19 cellular contexts compared by ENCODE assay signal in the genomic region with DNA sequence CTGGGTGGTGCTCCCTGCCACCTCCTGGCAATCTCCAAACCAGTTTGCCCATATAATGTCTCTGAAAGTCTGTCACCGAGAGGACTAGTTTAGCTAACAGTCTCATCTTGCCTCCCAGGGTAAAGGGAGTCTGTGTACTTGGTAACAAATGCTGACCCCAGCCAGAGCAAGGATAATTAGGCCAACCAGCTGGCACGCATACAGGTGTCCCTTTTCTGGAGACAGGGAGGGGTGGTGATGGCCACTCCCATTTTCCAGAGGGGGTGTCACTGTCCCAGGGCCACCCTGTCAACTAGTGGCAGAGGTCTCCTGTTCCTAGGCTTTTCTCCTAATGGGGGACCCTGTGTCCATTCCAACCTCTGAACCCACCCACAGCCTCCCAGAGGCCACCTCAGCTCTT. TPM values are rescaled to one million over a fixed set of nuclear protein-coding genes. Genes with fewer than 3 reads are reported as not detected.
DNase-seq lines count a peak whose midpoint lies in the region; ATAC-seq and TF ChIP-seq lines count a peak whose summit lies in the region.
"Had no signal": no experiment of that assay in that cellular context is flagged by ENCODE, and none has a peak within 500 bp of the region (broad histone marks: within the 10 kb centered on the region; RNA-seq: fewer than 3 reads in every experiment).

No MANE protein-coding gene starts in this region.

- H4K91ac ChIP-seq in trophoblast cell (ENCODE audit: low read depth, low read length), result no peak overlapping the region

- peak overlapping the region; percentile 31 for H3K18ac ChIP-seq in trophoblast cell (ENCODE audit: low read length)

- peak overlapping the region; percentile 19 for H3K27ac ChIP-seq in right cardiac atrium (ENCODE audit: low read length)
- H3K27ac ChIP-seq in VCaP, result 0 out of 2 replicates have a peak overlapping the region, but pooled peaks have one; percentile 60
- H3K27ac ChIP-seq in trophoblast cell (ENCODE audit: low read depth, low read length), result no peak overlapping the region
- H3K27ac ChIP-seq: C4-2B had no signal

- H3K14ac ChIP-seq in trophoblast cell (ENCODE audit: low read length), result no peak overlapping the region

- H2AK5ac ChIP-seq in trophoblast cell (ENCODE audit: low read length), result no peak overlapping the region

- no peaks in the 10 kb centered on the region for H3K27me3 ChIP-seq in right cardiac atrium (ENCODE audit: control insufficient read depth, insufficient read depth)
- H3K27me3 ChIP-seq in trophoblast cell (ENCODE audit: insufficient read depth, low read length), result no peaks in the 10 kb centered on the region

- ATAC-seq in right cardiac atrium (no peak), left ventricle myocardium superior (no peak), HG02798 (IDR thresholded peaks at IDR 0.05; ENCODE audit: poor library complexity, unreplicated experiment) (no peak)
- ATAC-seq: HCT116 had no signal

- H3K4me1 ChIP-seq in right cardiac atrium (ENCODE audit: control insufficient read depth, insufficient read depth, low read length) (no peaks in the 10 kb centered on the region), trophoblast cell (ENCODE audit: control insufficient read depth in 1 of 2, insufficient read depth in 2 of 2, low read length in 2 of 2) (peaks cover 6 to 8% of the 10 kb centered on the region in 2 experiments)

- 68% methylated on average over 2 of the region's 2 CpGs for WGBS in right cardiac atrium
- WGBS in trophoblast cell (ENCODE audit: extremely low coverage, insufficient coverage, insufficient read length), result no CpG with 5 or more reads among the region's 2 CpGs

- H3K4ac ChIP-seq in trophoblast cell (ENCODE audit: low read depth, low read length), result peak overlapping the region; percentile 28

- H3K9me3 ChIP-seq in right cardiac atrium (ENCODE audit: control insufficient read depth, low read length), result no peaks in the 10 kb centered on the region
- H3K9me3 ChIP-seq in trophoblast cell (ENCODE audit: insufficient read depth, low read depth, low read length), result peaks cover 3% of the 10 kb centered on the region

- no peak overlapping the region for H2BK5ac ChIP-seq in trophoblast cell (ENCODE audit: low read depth, low read length, poor library complexity)

- no peak overlapping the region for H4K12ac ChIP-seq in trophoblast cell (ENCODE audit: low read depth, low read length)

- H2BK12ac ChIP-seq in trophoblast cell (ENCODE audit: low read length), result no peak overlapping the region

- H3K9ac ChIP-seq in trophoblast cell (ENCODE audit: low read length), result no peak overlapping the region

- peaks cover 31 to 32% of the 10 kb centered on the region in 2 experiments for H3K36me3 ChIP-seq in trophoblast cell (ENCODE audit: control insufficient read depth in 1 of 2, insufficient read depth in 2 of 2, low read length in 2 of 2)

- no peak overlapping the region for H3K4me2 ChIP-seq in trophoblast cell (ENCODE audit: low read length)

- no peak overlapping the region for H3K23ac ChIP-seq in trophoblast cell (ENCODE audit: low read length)

- H3K79me2 ChIP-seq in trophoblast cell (ENCODE audit: control insufficient read depth, insufficient read depth, low read length, poor library complexity), result peaks cover 3% of the 10 kb centered on the region

- no peak overlapping the region for H2BK120ac ChIP-seq in trophoblast cell (ENCODE audit: insufficient read depth, low read length, poor library complexity)

- H3K4me3 ChIP-seq in right cardiac atrium (ENCODE audit: low read length) (no peak overlapping the region), trophoblast cell (ENCODE audit: low read depth, low read length) (no peak overlapping the region)

- DNase-seq in right cardiac atrium, result peak in 2 of 3 donors; percentile 50 to 61
- DNase-seq in left ventricle myocardium superior, result no peak
- peak; percentile 4 for DNase-seq in NCI-H146 treated with DMSO at 0.1 percent for 48 hours (lab: John Stamatoyannopoulos, UW; ENCODE audit: unreplicated experiment)
- no peak for DNase-seq in trophoblast cell
- DNase-seq in T1000 (lab: John Stamatoyannopoulos, UW), result no peak
- DNase-seq: ACHN; AML-193; Caco-2; CD4-positive, alpha-beta T cell; DMS79; GDM1; GOT3; H7; HFFc6 had no signal

- intact Hi-C loops in right cardiac atrium (cut with DNase I) (no loop called here), left ventricle myocardium superior (cut with micrococcal nuclease) (no loop called here)

- H2AFZ ChIP-seq in trophoblast cell (ENCODE audit: insufficient read depth, low read length, poor library complexity), result no peak overlapping the region

- TF ChIP-seq CTCF in VCaP (conservative IDR thresholded peaks at IDR 0.05), result no peak

- H4K8ac ChIP-seq in trophoblast cell (ENCODE audit: low read depth, low read length), result no peak overlapping the region

- peaks cover 3% of the 10 kb centered on the region for H3K79me1 ChIP-seq in trophoblast cell (ENCODE audit: low read length)

RNA-seq across cellular contexts. Expression of a gene that starts 8.1 kb away (rescaled TPM):
- total RNA-seq in right cardiac atrium (10 to 100 TPM; 27.7 to 40.2 (median 30.3) TPM), left ventricle myocardium superior (2.3 TPM)
- polyA plus RNA-seq in right cardiac atrium, result 18.7 TPM
- polyA plus RNA-seq in trophoblast cell (2013), result 29.3 and 31.0 TPM in 2 replicates

RNA-seq across cellular contexts. Expression of a gene that starts 44.5 kb away (rescaled TPM):
- total RNA-seq in right cardiac atrium, result 1 to 10 TPM in 2 of 4 donors, under 1 TPM in 2; 0.17 to 2.3 (median 1.3) TPM
- polyA plus RNA-seq in right cardiac atrium, result 0.61 TPM
- not detected for total RNA-seq in left ventricle myocardium superior
- 0.21 and 0.25 TPM in 2 replicates for polyA plus RNA-seq in trophoblast cell (2013)
- total RNA-seq: CD4-positive, alpha-beta T cell; H7; HFFc6 had no signal

RNA-seq across cellular contexts. Expression of a gene that starts 50.3 kb away (rescaled TPM):
- total RNA-seq in right cardiac atrium (1 to 10 TPM; 2.8 to 4.1 (median 3.6) TPM), left ventricle myocardium superior (2.2 TPM)
- polyA plus RNA-seq in right cardiac atrium, result 2.3 TPM
- polyA plus RNA-seq in trophoblast cell (2013), result 1.3 and 1.6 TPM in 2 replicates
- total RNA-seq: Daoy had no signal

Comparison
In these comparisons a context has a peak if more than half of its experiments do, and no peak if none do; other contexts are left out.
1. DNase-seq: peak in right cardiac atrium (2 of 3) and NCI-H146 treated with DMSO at 0.1 percent for 48 hours (single experiment); none in left ventricle myocardium superior (single experiment), trophoblast cell (0 of 2) and T1000 (single experiment).